8 cellular contexts compared by ENCODE assay signal in genomic region chr19:19540707-19541515, GRCh38. TPM values are rescaled to one million over a fixed set of nuclear protein-coding genes. Genes with fewer than 3 reads are reported as not detected.
A peak's percentile ranks its signal among the peaks of the same experiment; 100 is the strongest.
DNase-seq lines count a peak whose midpoint lies in the region; ATAC-seq lines count a peak whose summit lies in the region.

No MANE protein-coding gene starts in this region.

- DNase-seq in GM19240 (ENCODE audit: insufficient read length, low spot score) (peak; percentile 69), NCI-H526 treated with DMSO at 0.1 percent for 48 hours (lab: John Stamatoyannopoulos, UW) (peak; percentile 79), left ventricle myocardium superior (peak; percentile 57), cortex of kidney (lab: John Stamatoyannopoulos, UW) (no peak)
- peak; percentile 44 to 58 for DNase-seq in activated T-helper 1 cell treated with anti-CD3 and anti-CD28 coated beads, Interleukin-2, amount 50 U/mL, for 16 hours (ENCODE audit: low read depth in 1 of 2, low spot score in 1 of 2)
- peak; percentile 89 for DNase-seq in stimulated activated CD4-positive, alpha-beta T cell treated with anti-CD3 and anti-CD28 coated beads, Interleukin-1b, Interleukin-23, amount 100 ng/mL, for 48 hours

- ATAC-seq in left ventricle myocardium superior (peak; percentile 14), GM18519 (IDR thresholded peaks at IDR 0.05; ENCODE audit: low FRiP score, unreplicated experiment) (no peak), HG03135 (IDR thresholded peaks at IDR 0.05; ENCODE audit: unreplicated experiment) (no peak)

- intact Hi-C loops in left ventricle myocardium superior (cut with micrococcal nuclease): no loop called here

RNA-seq across cellular contexts. Expression of gene CILP2, which starts 2.8 kb away (rescaled TPM):
- total RNA-seq in left ventricle myocardium superior: 0.50 TPM

RNA-seq across cellular contexts. Expression of gene YJEFN3, which starts 12.2 kb away (rescaled TPM):
- total RNA-seq in left ventricle myocardium superior: 9.4 TPM

RNA-seq across cellular contexts. Expression of gene NDUFA13, which starts 24.9 kb away (rescaled TPM):
- 1,297 TPM for total RNA-seq in left ventricle myocardium superior

RNA-seq across cellular contexts. Expression of gene TSSK6, which starts 25.6 kb away (rescaled TPM):
- 0.67 TPM for total RNA-seq in left ventricle myocardium superior
